In the genomic region with DNA sequence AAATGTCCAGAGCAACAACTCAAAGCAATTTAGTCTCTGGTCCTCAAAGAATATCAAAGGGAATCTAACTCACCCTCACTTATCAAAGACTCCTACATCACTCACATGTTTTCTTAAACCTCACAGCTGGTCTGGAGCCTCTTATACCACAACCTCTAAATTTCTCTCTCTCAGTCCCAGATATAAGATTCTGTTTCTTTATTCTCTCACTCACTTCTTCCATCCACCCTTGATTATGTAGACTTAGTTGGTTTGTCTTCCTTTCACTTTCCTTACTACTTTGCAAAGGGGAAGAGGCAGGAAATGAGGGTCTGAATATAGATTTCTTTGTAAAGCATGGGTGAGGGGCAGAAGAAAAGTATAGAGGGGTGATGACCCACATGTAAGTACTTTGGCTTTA, we compare ENCODE assay signal across 14 cellular contexts.
DNase-seq lines count a peak whose midpoint lies in the region; ATAC-seq and TF ChIP-seq lines count a peak whose summit lies in the region.
"Had no signal": no experiment of that assay in that cellular context is flagged by ENCODE, and none has a peak within 500 bp of the region (broad histone marks: within the 10 kb centered on the region; RNA-seq: fewer than 3 reads in every experiment).

No MANE protein-coding gene starts in this region.

- no peak overlapping the region for H3K9ac ChIP-seq in DND-41 (ENCODE audit: low read depth, low read length)
- H3K9ac ChIP-seq: BLaER1 had no signal

- no peaks in the 10 kb centered on the region for H3K9me3 ChIP-seq in DND-41 (ENCODE audit: insufficient read depth, low read length, severe bottlenecking)
- H3K9me3 ChIP-seq: BLaER1 had no signal

- no peaks in the 10 kb centered on the region for H3K79me2 ChIP-seq in DND-41 (ENCODE audit: insufficient read depth, low read length)

- no peak overlapping the region for H3K4me3 Mint-ChIP-seq in activated T-cell treated with anti-CD3 and anti-CD28 coated beads, Interleukin-2, amount 50 U/mL, for 24 hours
- no peak overlapping the region for H3K4me3 Mint-ChIP-seq in activated naive CD8-positive, alpha-beta T cell treated with anti-CD3 and anti-CD28 coated beads for 36 hours
- peak overlapping the region; percentile 61 for H3K4me3 Mint-ChIP-seq in natural killer cell treated with Interleukin-12 subunit alpha and Interleukin-12 subunit beta and Interleukin-15 and Interleukin-18, amount 100 ng/mL, for 72 hours
- H3K4me3 Mint-ChIP-seq: CD8-positive, alpha-beta memory T cell had no signal

- no peak for TF ChIP-seq CTCF in DND-41 (IDR thresholded peaks at IDR 0.05; ENCODE audit: borderline replicate concordance, extremely low read depth, low read length, poor library complexity, severe bottlenecking)

- no peaks in the 10 kb centered on the region for H3K9me3 Mint-ChIP-seq in activated T-cell treated with anti-CD3 and anti-CD28 coated beads, Interleukin-2, amount 50 U/mL, for 24 hours
- peaks cover 2% of the 10 kb centered on the region for H3K9me3 Mint-ChIP-seq in activated naive CD8-positive, alpha-beta T cell treated with anti-CD3 and anti-CD28 coated beads for 36 hours
- peaks cover 15% of the 10 kb centered on the region for H3K9me3 Mint-ChIP-seq in natural killer cell treated with Interleukin-12 subunit alpha and Interleukin-12 subunit beta and Interleukin-15 and Interleukin-18, amount 100 ng/mL, for 72 hours

- no peak overlapping the region for H3K4me3 ChIP-seq in DND-41 (ENCODE audit: low read depth in 1 of 2, low read length in 2 of 2)
- H3K4me3 ChIP-seq: BLaER1, GM12878 had no signal

- peak overlapping the region; percentile 31; the same call in 1 of the 2 replicates for H3K4me2 ChIP-seq in DND-41 (ENCODE audit: insufficient read depth, low read length)
- H3K4me2 ChIP-seq: BLaER1 had no signal

- H4K20me1 ChIP-seq in DND-41 (ENCODE audit: insufficient read depth, low read length): no peaks in the 10 kb centered on the region
- H4K20me1 ChIP-seq: BLaER1 had no signal

- intact Hi-C loops in head of caudate nucleus (cut with DNase I): no loop called here

- DNase-seq in activated T-cell treated with anti-CD3 and anti-CD28 coated beads, Interleukin-2, amount 50 U/mL, for 24 hours: no peak
- DNase-seq in activated T-cell treated with anti-CD3 and anti-CD28 coated beads, Interleukin-2, amount 50 U/mL, for 1 hour: no peak
- DNase-seq in DND-41 (no peak), head of caudate nucleus (no peak), DMS153 (lab: John Stamatoyannopoulos, UW) (no peak), NCI-H510A treated with DMSO at 0.1 percent for 48 hours (lab: John Stamatoyannopoulos, UW) (no peak)
- no peak for DNase-seq in activated naive CD8-positive, alpha-beta T cell treated with anti-CD3 and anti-CD28 coated beads for 36 hours
- no peak for DNase-seq in natural killer cell treated with Interleukin-12 subunit alpha and Interleukin-12 subunit beta and Interleukin-15 and Interleukin-18, amount 100 ng/mL, for 72 hours (ENCODE audit: low spot score)
- DNase-seq: 8988T; AML-193; CD8-positive, alpha-beta memory T cell had no signal

- ATAC-seq in DND-41 (ENCODE audit: insufficient read depth, low read depth): peak; percentile 94
- peak; percentile 28 to 46 for ATAC-seq in natural killer cell treated with Interleukin-12 subunit alpha and Interleukin-12 subunit beta and Interleukin-15 and Interleukin-18, amount 100 ng/mL, for 72 hours
- ATAC-seq: GM12878, HCT116 had no signal

- H3K36me3 ChIP-seq in DND-41 (ENCODE audit: insufficient read depth, low read length): no peaks in the 10 kb centered on the region
- H3K36me3 ChIP-seq: BLaER1 had no signal

- peaks cover 25% of the 10 kb centered on the region for H3K4me1 Mint-ChIP-seq in activated T-cell treated with anti-CD3 and anti-CD28 coated beads, Interleukin-2, amount 50 U/mL, for 24 hours (ENCODE audit: low read depth)
- peaks cover 24% of the 10 kb centered on the region for H3K4me1 Mint-ChIP-seq in activated naive CD8-positive, alpha-beta T cell treated with anti-CD3 and anti-CD28 coated beads for 36 hours
- peaks cover 40 to 50% of the 10 kb centered on the region in 2 donors for H3K4me1 Mint-ChIP-seq in natural killer cell treated with Interleukin-12 subunit alpha and Interleukin-12 subunit beta and Interleukin-15 and Interleukin-18, amount 100 ng/mL, for 72 hours (ENCODE audit: low read depth in 2 of 2)
- H3K4me1 Mint-ChIP-seq: CD8-positive, alpha-beta memory T cell had no signal

- H3K27me3 ChIP-seq in DND-41 (ENCODE audit: insufficient read depth, low read length, poor library complexity): no peaks in the 10 kb centered on the region
- H3K27me3 ChIP-seq: BLaER1 had no signal

- peak overlapping the region; percentile 35 for H3K27ac Mint-ChIP-seq in activated T-cell treated with anti-CD3 and anti-CD28 coated beads, Interleukin-2, amount 50 U/mL, for 24 hours
- H3K27ac Mint-ChIP-seq in activated naive CD8-positive, alpha-beta T cell treated with anti-CD3 and anti-CD28 coated beads for 36 hours: peak overlapping the region; percentile 35
- H3K27ac Mint-ChIP-seq in natural killer cell treated with Interleukin-12 subunit alpha and Interleukin-12 subunit beta and Interleukin-15 and Interleukin-18, amount 100 ng/mL, for 72 hours: peak overlapping the region; percentile 71 to 93
- H3K27ac Mint-ChIP-seq: CD8-positive, alpha-beta memory T cell had no signal

- peak overlapping the region; percentile 41 for H2AFZ ChIP-seq in DND-41 (ENCODE audit: low read depth, low read length)

- peaks cover 15% of the 10 kb centered on the region for H3K4me1 ChIP-seq in DND-41 (ENCODE audit: insufficient read depth, low read length)
- H3K4me1 ChIP-seq: BLaER1 had no signal

- peak overlapping the region; percentile 27; the same call in 1 of the 2 replicates for H3K27ac ChIP-seq in DND-41 (ENCODE audit: low read length)
- H3K27ac ChIP-seq: BLaER1 had no signal

- no peaks in the 10 kb centered on the region for H3K36me3 Mint-ChIP-seq in activated T-cell treated with anti-CD3 and anti-CD28 coated beads, Interleukin-2, amount 50 U/mL, for 24 hours (ENCODE audit: low read depth)
- H3K36me3 Mint-ChIP-seq in activated naive CD8-positive, alpha-beta T cell treated with anti-CD3 and anti-CD28 coated beads for 36 hours: no peaks in the 10 kb centered on the region
- H3K36me3 Mint-ChIP-seq in natural killer cell treated with Interleukin-12 subunit alpha and Interleukin-12 subunit beta and Interleukin-15 and Interleukin-18, amount 100 ng/mL, for 72 hours: peaks cover 4% of the 10 kb centered on the region
- H3K36me3 Mint-ChIP-seq: CD8-positive, alpha-beta memory T cell had no signal

- H3K27me3 Mint-ChIP-seq in activated T-cell treated with anti-CD3 and anti-CD28 coated beads, Interleukin-2, amount 50 U/mL, for 24 hours: peaks cover 10% of the 10 kb centered on the region
- peaks cover 3% of the 10 kb centered on the region for H3K27me3 Mint-ChIP-seq in activated naive CD8-positive, alpha-beta T cell treated with anti-CD3 and anti-CD28 coated beads for 36 hours
- H3K27me3 Mint-ChIP-seq in natural killer cell treated with Interleukin-12 subunit alpha and Interleukin-12 subunit beta and Interleukin-15 and Interleukin-18, amount 100 ng/mL, for 72 hours: no peaks in the 10 kb centered on the region
